8 cellular contexts compared by ENCODE assay signal in genomic region chr18:27599202-27599829, GRCh38.
DNase-seq lines count a peak whose midpoint lies in the region; ATAC-seq and TF ChIP-seq lines count a peak whose summit lies in the region.

No MANE protein-coding gene starts in this region.

- peaks cover 9% of the 10 kb centered on the region for H3K27me3 Mint-ChIP-seq in nephron progenitor cell (ENCODE audit: low read depth, poor library complexity)

- no peak overlapping the region for H3K27ac ChIP-seq in RWPE1
- no peak overlapping the region for H3K27ac ChIP-seq in epithelial cell of prostate

- H3K27ac Mint-ChIP-seq in nephron progenitor cell: no peak overlapping the region

- H3K4me1 Mint-ChIP-seq in nephron progenitor cell: peaks cover 5% of the 10 kb centered on the region

- peak; percentile 77 for ATAC-seq in GM21723 (IDR thresholded peaks at IDR 0.05; ENCODE audit: unreplicated experiment)

- DNase-seq in activated gamma-delta T cell treated with Interleukin-2 at 50 U/mL for 16 hours (peak; percentile 4), activated gamma-delta T cell (lab: John Stamatoyannopoulos, UW) (no peak), Kasumi-1 (lab: John Stamatoyannopoulos, UW) (peak; percentile 40 to 56), RWPE1 (ENCODE audit: low spot score) (peak; percentile 35), epithelial cell of prostate (ENCODE audit: low read depth, low spot score) (peak; percentile 10), nephron progenitor cell (peak; percentile 69), mesenteric fat pad (ENCODE audit: low spot score) (no peak)

- TF ChIP-seq CTCF in RWPE1 (conservative IDR thresholded peaks at IDR 0.05; ENCODE audit: low read depth) (peak; percentile 88), nephron progenitor cell (IDR thresholded peaks at IDR 0.05) (peak; percentile 93)

- CTCF ChIA-PET in RWPE1 (lab: Yijun Ruan, JAX): interaction anchor here (0.6 to 1.0 kb wide), 2 partner anchors 235 to 786 kb away, joined by 3 read pairs; no protein-coding TSS in a partner anchor

- H3K4me3 Mint-ChIP-seq in nephron progenitor cell: no peak overlapping the region

- no peaks in the 10 kb centered on the region for H3K9me3 Mint-ChIP-seq in nephron progenitor cell

- H3K36me3 Mint-ChIP-seq in nephron progenitor cell (ENCODE audit: low read depth): no peaks in the 10 kb centered on the region

- POLR2A ChIA-PET in RWPE1 (lab: Yijun Ruan, JAX; ENCODE audit: low non-redundant PET): no interaction called here

Comparison
In these comparisons a context has a peak if more than half of its experiments do, and no peak if none do; other contexts are left out.
1. DNase-seq: peak in activated gamma-delta T cell treated with Interleukin-2 at 50 U/mL for 16 hours (single experiment), Kasumi-1 (2 of 2), RWPE1 (single experiment), epithelial cell of prostate (single experiment) and nephron progenitor cell (single experiment); none in activated gamma-delta T cell (single experiment) and mesenteric fat pad (single experiment).